ENCODE assay signal across 15 cellular contexts in the genomic region with DNA sequence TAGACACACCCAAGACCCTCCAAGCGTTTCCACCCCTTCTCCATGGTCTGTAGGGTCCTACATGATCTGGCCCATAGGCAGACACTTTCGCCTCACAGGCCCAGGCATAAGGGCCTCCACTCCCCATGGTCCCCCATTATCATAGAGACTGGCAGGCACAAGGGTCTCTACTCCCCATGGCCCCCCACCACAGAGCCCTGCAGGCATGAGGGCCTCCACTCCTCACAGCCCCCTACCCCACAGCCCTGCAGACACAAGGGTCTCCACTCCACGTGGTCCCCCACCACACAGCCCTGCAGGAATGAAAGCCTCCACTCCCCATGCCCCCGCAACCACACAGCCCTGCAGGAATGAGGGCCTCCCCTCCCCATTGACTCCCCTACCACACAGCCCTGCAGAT.
DNase-seq lines count a peak whose midpoint lies in the region; ATAC-seq lines count a peak whose summit lies in the region.
"Had no signal": no experiment of that assay in that cellular context is flagged by ENCODE, and none has a peak within 500 bp of the region (broad histone marks: within the 10 kb centered on the region; RNA-seq: fewer than 3 reads in every experiment).

No MANE protein-coding gene starts in this region.

- H4K8ac ChIP-seq in trophoblast cell (ENCODE audit: low read depth, low read length) = no peak overlapping the region

- H3K27ac ChIP-seq in trophoblast cell (ENCODE audit: low read depth, low read length) = no peak overlapping the region
- H3K27ac ChIP-seq: C4-2B had no signal

- no peak overlapping the region for H2AK5ac ChIP-seq in trophoblast cell (ENCODE audit: low read length)

- H3K79me1 ChIP-seq in trophoblast cell (ENCODE audit: low read length) = peaks cover 4% of the 10 kb centered on the region

- no peak overlapping the region for H2BK5ac ChIP-seq in trophoblast cell (ENCODE audit: low read depth, low read length, poor library complexity)

- peaks cover 4% of the 10 kb centered on the region for H3K9me3 ChIP-seq in trophoblast cell (ENCODE audit: insufficient read depth, low read depth, low read length)
- H3K9me3 ChIP-seq: Caco-2 had no signal

- no peak overlapping the region for H3K9ac ChIP-seq in trophoblast cell (ENCODE audit: low read length)

- no peaks in the 10 kb centered on the region for H3K27me3 ChIP-seq in trophoblast cell (ENCODE audit: insufficient read depth, low read length)

- no peak overlapping the region for H4K12ac ChIP-seq in trophoblast cell (ENCODE audit: low read depth, low read length)

- H3K4me1 Mint-ChIP-seq in stimulated activated naive CD8-positive, alpha-beta T cell treated with anti-CD3 and anti-CD28 coated beads, Interleukin-15, amount 100 ng/mL, for 72 hours = no peaks in the 10 kb centered on the region
- H3K4me1 Mint-ChIP-seq: GM23338, IgD-negative memory B cell had no signal

- H3K18ac ChIP-seq in trophoblast cell (ENCODE audit: low read length) = no peak overlapping the region

- H3K4me2 ChIP-seq in trophoblast cell (ENCODE audit: low read length) = no peak overlapping the region
- H3K4me2 ChIP-seq: GM23338 had no signal

- ATAC-seq in stimulated activated naive CD8-positive, alpha-beta T cell treated with anti-CD3 and anti-CD28 coated beads, Interleukin-15, amount 100 ng/mL, for 72 hours = peak; percentile 52
- ATAC-seq in stimulated activated naive CD8-positive, alpha-beta T cell treated with anti-CD3 and anti-CD28 coated beads, Interleukin-15, Interleukin-2, amounts not matched to agents 100 U/mL and 50 U/mL, for 24 hours = no peak
- peak; percentile 10 for ATAC-seq in esophagus mucosa
- no peak for ATAC-seq in GM21529 (IDR thresholded peaks at IDR 0.05; ENCODE audit: unreplicated experiment)
- ATAC-seq: GM23338 had no signal

- H3K36me3 ChIP-seq in trophoblast cell (ENCODE audit: control insufficient read depth in 1 of 2, insufficient read depth in 2 of 2, low read length in 2 of 2) = no peaks in the 10 kb centered on the region

- H3K4me1 ChIP-seq in trophoblast cell (ENCODE audit: control insufficient read depth in 1 of 2, insufficient read depth in 2 of 2, low read length in 2 of 2) = peaks cover 6 to 10% of the 10 kb centered on the region in 2 experiments

- H4K91ac ChIP-seq in trophoblast cell (ENCODE audit: low read depth, low read length) = peak overlapping the region; percentile 11

- no peak overlapping the region for H3K4me3 Mint-ChIP-seq in stimulated activated naive CD8-positive, alpha-beta T cell treated with anti-CD3 and anti-CD28 coated beads, Interleukin-15, amount 100 ng/mL, for 72 hours
- H3K4me3 Mint-ChIP-seq: CD4-positive, alpha-beta T cell; GM23338; IgD-negative memory B cell had no signal

- H2BK120ac ChIP-seq in trophoblast cell (ENCODE audit: insufficient read depth, low read length, poor library complexity) = no peak overlapping the region

- DNase-seq in stimulated activated naive CD8-positive, alpha-beta T cell treated with anti-CD3 and anti-CD28 coated beads, Interleukin-15, amount 100 ng/mL, for 72 hours = no peak
- no peak for DNase-seq in stimulated activated naive CD8-positive, alpha-beta T cell treated with anti-CD3 and anti-CD28 coated beads, Interleukin-15, Interleukin-2, amounts not matched to agents 100 U/mL and 50 U/mL, for 24 hours
- no peak for DNase-seq in trophoblast cell
- DNase-seq in AML-193 (lab: John Stamatoyannopoulos, UW) = no peak
- DNase-seq in ureter (ENCODE audit: low spot score) = no peak
- no peak for DNase-seq in effector CD8-positive, alpha-beta T cell (lab: John Stamatoyannopoulos, UW)
- DNase-seq: 8988T; Caco-2; CD4-positive, alpha-beta T cell; H7 had no signal

- no peak overlapping the region for H3K4me3 ChIP-seq in trophoblast cell (ENCODE audit: low read depth, low read length)
- H3K4me3 ChIP-seq: GM23338 had no signal

- H3K23ac ChIP-seq in trophoblast cell (ENCODE audit: low read length) = no peak overlapping the region

- H3K27me3 Mint-ChIP-seq in stimulated activated naive CD8-positive, alpha-beta T cell treated with anti-CD3 and anti-CD28 coated beads, Interleukin-15, amount 100 ng/mL, for 72 hours = peaks cover 29% of the 10 kb centered on the region

- no CpG with 5 or more reads among the region's 4 CpGs for WGBS in trophoblast cell (ENCODE audit: extremely low coverage, insufficient coverage, insufficient read length)

- no peak overlapping the region for H3K27ac Mint-ChIP-seq in stimulated activated naive CD8-positive, alpha-beta T cell treated with anti-CD3 and anti-CD28 coated beads, Interleukin-15, amount 100 ng/mL, for 72 hours
- H3K27ac Mint-ChIP-seq: CD4-positive, alpha-beta T cell; GM23338; IgD-negative memory B cell had no signal

- H3K4ac ChIP-seq in trophoblast cell (ENCODE audit: low read depth, low read length) = no peak overlapping the region

- H3K79me2 ChIP-seq in trophoblast cell (ENCODE audit: control insufficient read depth, insufficient read depth, low read length, poor library complexity) = no peaks in the 10 kb centered on the region

- H3K9me3 Mint-ChIP-seq in stimulated activated naive CD8-positive, alpha-beta T cell treated with anti-CD3 and anti-CD28 coated beads, Interleukin-15, amount 100 ng/mL, for 72 hours = peaks cover 5 to 34% of the 10 kb centered on the region in 2 donors

- H2BK12ac ChIP-seq in trophoblast cell (ENCODE audit: low read length) = peak overlapping the region; percentile 16

- H2AFZ ChIP-seq in trophoblast cell (ENCODE audit: insufficient read depth, low read length, poor library complexity) = no peak overlapping the region
- H2AFZ ChIP-seq: GM23338 had no signal

- H3K14ac ChIP-seq in trophoblast cell (ENCODE audit: low read length) = no peak overlapping the region

Comparison
In these comparisons a context has a peak if more than half of its experiments do, and no peak if none do; other contexts are left out.
1. ATAC-seq: peak in stimulated activated naive CD8-positive, alpha-beta T cell treated with anti-CD3 and anti-CD28 coated beads, Interleukin-15, amount 100 ng/mL, for 72 hours (single experiment) and esophagus mucosa (single experiment); none in stimulated activated naive CD8-positive, alpha-beta T cell treated with anti-CD3 and anti-CD28 coated beads, Interleukin-15, Interleukin-2, amounts not matched to agents 100 U/mL and 50 U/mL, for 24 hours (single experiment) and GM21529 (single experiment).